13 cellular contexts compared by ENCODE assay signal in the genomic region with DNA sequence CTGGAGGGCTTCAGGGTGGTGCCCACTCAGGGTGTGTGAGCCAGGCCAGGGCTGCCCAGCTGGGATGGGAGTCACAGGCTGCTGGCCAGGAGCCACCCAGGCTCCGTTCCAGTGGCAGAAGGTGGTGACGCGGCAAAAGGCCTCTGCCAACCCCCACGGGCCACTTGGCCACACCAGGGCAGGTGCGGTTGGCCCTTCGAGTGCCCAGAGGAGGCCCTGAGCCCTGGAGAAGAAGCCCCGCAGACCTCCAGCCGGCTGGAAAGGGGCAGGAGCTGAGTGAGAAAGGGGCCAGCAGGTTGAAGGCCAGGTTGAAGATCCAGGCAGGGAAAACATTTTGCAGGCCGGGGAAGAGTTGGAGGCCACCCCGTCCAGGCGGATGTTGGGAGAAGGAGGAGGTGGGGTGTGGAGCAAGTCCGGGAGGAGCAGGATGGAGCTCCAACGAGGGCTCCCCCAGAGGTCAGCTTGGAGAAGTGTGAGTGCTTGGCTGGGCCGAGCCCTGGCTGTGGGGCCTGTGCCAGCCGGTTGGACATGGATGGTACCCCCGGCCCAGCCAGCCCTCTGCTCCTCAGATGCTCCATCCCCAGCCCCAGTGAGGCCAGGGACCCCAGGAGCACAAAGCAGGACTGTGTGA. TPM values are rescaled to one million over a fixed set of nuclear protein-coding genes. Genes with fewer than 3 reads are reported as not detected.
DNase-seq lines count a peak whose midpoint lies in the region; ATAC-seq and TF ChIP-seq lines count a peak whose summit lies in the region.
"Had no signal": no experiment of that assay in that cellular context is flagged by ENCODE, and none has a peak within 500 bp of the region (broad histone marks: within the 10 kb centered on the region; RNA-seq: fewer than 3 reads in every experiment).

No MANE protein-coding gene starts in this region.

- DNase-seq in H7 (peak; percentile 88), RKO (ENCODE audit: low spot score) (peak; percentile 62), Right ventricle myocardium superior (peak; percentile 56), posterior vena cava (ENCODE audit: low spot score) (peak; percentile 74), SIG-M5 treated with dmso at 0.1 percent for 504 hours (lab: John Stamatoyannopoulos, UW; ENCODE audit: unreplicated experiment) (no peak), transverse colon (no peak)
- DNase-seq: activated CD4-positive, alpha-beta T cell treated with anti-CD3 and anti-CD28 coated beads for 4 hours; naive thymus-derived CD8-positive, alpha-beta T cell; testis had no signal

- H3K9me3 ChIP-seq in transverse colon = no peaks in the 10 kb centered on the region
- H3K9me3 ChIP-seq: ascending aorta, testis had no signal

- in situ Hi-C loops in transverse colon (cut with MboI; ENCODE audit: low pct_ligation_motif_present in 1 of 4, low pct_unique_long_range_greater_than_20kb in 1 of 4, low sequenced_read_pairs in 3 of 4) = no loop called here

- TF ChIP-seq CTCF in transverse colon (IDR thresholded peaks at IDR 0.05) = no peak

- intact Hi-C loops in Right ventricle myocardium superior (cut with DNase I) (no loop called here), posterior vena cava (cut with DNase I) (no loop called here), transverse colon (cut with DNase I; ENCODE audit: low total_unique reads) (no loop called here)

- peaks cover 4 to 19% (median 16%) of the 10 kb centered on the region in 4 donors for H3K4me1 ChIP-seq in transverse colon

- H3K27me3 ChIP-seq in H7 (ENCODE audit: control insufficient read depth, insufficient read depth, low read length) (peaks cover 34% of the 10 kb centered on the region), transverse colon (peaks cover 79% of the 10 kb centered on the region)
- H3K27me3 ChIP-seq: testis had no signal

- H3K4me3 ChIP-seq in H7 (ENCODE audit: insufficient read depth, low read depth, low read length) = no peak overlapping the region
- no peak overlapping the region for H3K4me3 ChIP-seq in transverse colon
- H3K4me3 ChIP-seq: ascending aorta, testis had no signal

- no peak for TF ChIP-seq EP300 in transverse colon (IDR thresholded peaks at IDR 0.05; ENCODE audit: low read depth)

- H3K36me3 ChIP-seq in H7 (replicated peaks; ENCODE audit: control insufficient read depth, insufficient read depth, low read length) = no peaks in the 10 kb centered on the region
- no peaks in the 10 kb centered on the region for H3K36me3 ChIP-seq in transverse colon
- H3K36me3 ChIP-seq: ascending aorta had no signal

- TF ChIP-seq POLR2A in transverse colon (IDR thresholded peaks at IDR 0.05) = no peak

- 44 to 56% methylated on average over 9 to 16 of the region's 16 CpGs for whole genome bisulfite sequencing in transverse colon (ENCODE audit: low coverage in 1 of 2), 2 donors

- ATAC-seq in Right ventricle myocardium superior (ENCODE audit: poor library complexity) (peak; percentile 49), GM18907 (IDR thresholded peaks at IDR 0.05; ENCODE audit: unreplicated experiment) (no peak), HG03097 (IDR thresholded peaks at IDR 0.05; ENCODE audit: low FRiP score, unreplicated experiment) (no peak)
- ATAC-seq: naive thymus-derived CD8-positive, alpha-beta T cell had no signal

- no peak overlapping the region for H3K27ac ChIP-seq in transverse colon
- H3K27ac ChIP-seq: ascending aorta, testis had no signal

RNA-seq across cellular contexts. Expression of gene CPLX1, which starts 2.8 kb away (rescaled TPM):
- 0.15 and 0.62 TPM in 2 replicates for total RNA-seq in H7 (2014; rRNA removed; shearing (Covaris generic))
- 4.3 TPM for total RNA-seq in Right ventricle myocardium superior
- 1 to 10 TPM; 2.5 to 5.1 TPM for total RNA-seq in posterior vena cava
- total RNA-seq in transverse colon = 1 to 10 TPM in 1 of 4 donors, under 1 TPM in 2, not detected in 1; 0.32 to 3.7 (median 0.41) TPM
- total RNA-seq: glomerular endothelial cell had no signal

Comparison
In these comparisons a context has a peak if more than half of its experiments do, and no peak if none do; other contexts are left out.
1. DNase-seq: peak in H7 (single experiment), RKO (single experiment), Right ventricle myocardium superior (single experiment) and posterior vena cava (single experiment); none in SIG-M5 treated with dmso at 0.1 percent for 504 hours (single experiment) and transverse colon (single experiment).